ENCODE assay signal across 8 cellular contexts in the genomic region with DNA sequence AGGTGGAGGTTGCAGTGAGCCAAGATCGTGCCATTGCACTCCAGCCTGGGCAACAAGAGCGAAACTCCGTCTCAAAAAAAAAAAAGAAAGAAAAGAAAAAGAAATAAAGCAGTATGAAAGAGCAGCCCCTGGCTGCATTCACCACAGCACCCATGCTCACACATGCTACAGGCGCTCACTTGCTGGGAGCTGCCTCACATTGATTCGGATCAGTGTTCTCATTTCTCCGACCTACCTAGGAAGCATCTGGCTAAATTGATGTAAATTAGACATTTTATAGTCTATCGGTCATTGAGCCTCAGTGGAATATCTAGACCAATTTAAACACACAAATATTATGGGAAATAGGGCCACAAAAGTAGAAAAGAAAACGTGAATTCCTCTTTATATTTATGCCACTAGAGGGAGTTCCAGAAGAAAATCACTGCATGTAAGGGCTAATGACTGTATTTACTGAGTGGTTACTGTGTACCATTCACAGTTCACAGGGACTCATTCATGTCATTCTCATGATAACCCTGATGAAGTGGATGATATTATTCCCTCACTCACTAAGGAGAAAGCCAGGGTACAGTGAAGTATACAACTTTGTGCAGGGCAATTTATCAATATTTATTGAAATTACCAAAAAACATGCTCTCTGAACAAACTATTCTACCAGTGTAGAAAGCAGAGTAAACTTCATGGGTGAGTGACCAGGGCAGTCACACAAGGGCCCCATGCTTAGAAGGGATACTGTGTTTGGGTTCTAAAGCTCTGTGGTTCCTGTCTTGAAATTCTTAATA. TPM values are rescaled to one million over a fixed set of nuclear protein-coding genes. Genes with fewer than 3 reads are reported as not detected.
DNase-seq lines count a peak whose midpoint lies in the region; ATAC-seq, FAIRE-seq and TF ChIP-seq lines count a peak whose summit lies in the region.

No MANE protein-coding gene starts in this region.

- H3K9me3 ChIP-seq in PC-3 (ENCODE audit: low read length), result no peaks in the 10 kb centered on the region
- H3K9me3 ChIP-seq in endothelial cell of umbilical vein (replicated peaks; ENCODE audit: control insufficient read depth, insufficient read depth, low read length), result no peaks in the 10 kb centered on the region
- H3K9me3 ChIP-seq in sigmoid colon, result no peaks in the 10 kb centered on the region

- H3K4me2 ChIP-seq in PC-3 (ENCODE audit: low read length) (no peak overlapping the region), endothelial cell of umbilical vein (ENCODE audit: insufficient read depth, low read length) (no peak overlapping the region)

- H3K36me3 ChIP-seq in PC-3 (ENCODE audit: low read depth, low read length) (no peaks in the 10 kb centered on the region), endothelial cell of umbilical vein (ENCODE audit: control insufficient read depth in 2 of 2, extremely low read depth in 1 of 2, insufficient read depth in 2 of 2, low read length in 2 of 2) (no peaks in the 10 kb centered on the region), sigmoid colon (no peaks in the 10 kb centered on the region)

- TF ChIP-seq CTCF in AG09319 (IDR thresholded peaks at IDR 0.05; ENCODE audit: low read depth, low read length) (peak; percentile 54), PC-3 (conservative IDR thresholded peaks at IDR 0.05; ENCODE audit: low read depth, low read length) (peak; percentile 83), endothelial cell of umbilical vein (IDR thresholded peaks at IDR 0.05; ENCODE audit: extremely low read depth in 1 of 2, insufficient read depth in 1 of 2, low read depth in 1 of 2, low read length in 2 of 2) (peak; percentile 47 to 48), sigmoid colon (IDR thresholded peaks at IDR 0.05) (peak in 3 of 4 experiments; percentile 42 to 55 (median 51))

- CTCF ChIA-PET in PC-3 (lab: Charles Lee), result no interaction called here
- CTCF ChIA-PET in endothelial cell of umbilical vein (lab: Charles Lee), result interaction anchor here (1.7 to 5.3 kb wide), 7 partner anchors 10 to 87 kb away, joined by 5 to 97 read pairs (median 24); a partner anchor contains a TSS

- ATAC-seq in PC-3 (peak; percentile 21), HG03354 (IDR thresholded peaks at IDR 0.05; ENCODE audit: poor library complexity, severe bottlenecking, unreplicated experiment) (no peak), HG03095 (IDR thresholded peaks at IDR 0.05; ENCODE audit: unreplicated experiment) (no peak)

- no peaks in the 10 kb centered on the region for H4K20me1 ChIP-seq in PC-3 (ENCODE audit: low read length)
- H4K20me1 ChIP-seq in endothelial cell of umbilical vein (replicated peaks; ENCODE audit: control insufficient read depth, extremely low read depth, insufficient read depth, low read length), result no peaks in the 10 kb centered on the region

- H3K27me3 ChIP-seq in PC-3 (ENCODE audit: low read length) (no peaks in the 10 kb centered on the region), endothelial cell of umbilical vein (ENCODE audit: control insufficient read depth in 2 of 2, insufficient read depth in 2 of 2, low read length in 2 of 2) (peaks cover 13 to 20% of the 10 kb centered on the region in 2 experiments), sigmoid colon (no peaks in the 10 kb centered on the region)

- intact Hi-C loops in PC-3 (cut with micrococcal nuclease), result loop anchor here (2.0 to 5.0 kb wide), 2 partner anchors 19 to 186 kb away; a partner anchor contains a TSS
- intact Hi-C loops in endothelial cell of umbilical vein (cut with micrococcal nuclease), result loop anchor here (1.0 to 2.0 kb wide), 3 partner anchors 51 to 184 kb away; no protein-coding TSS in a partner anchor
- intact Hi-C loops in sigmoid colon (cut with DNase I), result loop anchor here (2.0 to 5.0 kb wide), 2 partner anchors 19 to 101 kb away; a partner anchor contains a TSS

- dilution Hi-C loops in endothelial cell of umbilical vein (cut with MboI; ENCODE audit: extremely low pct_ligation_motif_present, low sequenced_read_pairs), result no loop called here

- FAIRE-seq in GM18507 (lab: Jason Lieb, UNC) (peak; percentile 80), endothelial cell of umbilical vein (lab: Jason Lieb, UNC) (peak; percentile 78)

- no peak overlapping the region for H3K9ac ChIP-seq in PC-3 (ENCODE audit: low read length)
- no peak overlapping the region for H3K9ac ChIP-seq in endothelial cell of umbilical vein (replicated peaks; ENCODE audit: extremely low read depth, insufficient read depth, low read length)

- H3K9me1 ChIP-seq in endothelial cell of umbilical vein (replicated peaks; ENCODE audit: control insufficient read depth, extremely low read depth, insufficient read depth, low read length), result no peaks in the 10 kb centered on the region

- H3K4me1 ChIP-seq in PC-3 (ENCODE audit: insufficient read depth, low read length), result no peaks in the 10 kb centered on the region; the same call in none of the 2 replicates
- H3K4me1 ChIP-seq in endothelial cell of umbilical vein (ENCODE audit: control insufficient read depth, extremely low read depth, insufficient read depth, low read length), result peaks cover 4% of the 10 kb centered on the region
- peaks cover 0 to 13% (median 8%) of the 10 kb centered on the region in 4 donors for H3K4me1 ChIP-seq in sigmoid colon

- TF ChIP-seq POLR2A in endothelial cell of umbilical vein (IDR thresholded peaks at IDR 0.05; ENCODE audit: low read depth, low read length), result no peak
- TF ChIP-seq POLR2A in sigmoid colon (IDR thresholded peaks at IDR 0.05), result no peak

- BruUV-seq in PC-3 (replicated peaks; lab: Mats Ljungman, UMichigan) (no TSS peak), endothelial cell of umbilical vein (replicated peaks; lab: Mats Ljungman, UMichigan) (no TSS peak)

- 64 to 73% methylated on average over 8 of the region's 8 CpGs for WGBS in sigmoid colon, 2 donors

- H3K4me3 ChIP-seq in PC-3 (ENCODE audit: low read length) (no peak overlapping the region), endothelial cell of umbilical vein (replicated peaks in 1 of 3; ENCODE audit: insufficient read depth in 1 of 3, low read depth in 1 of 3, low read length in 3 of 3) (no peak overlapping the region), sigmoid colon (no peak overlapping the region)

- TF ChIP-seq EP300 in sigmoid colon (IDR thresholded peaks at IDR 0.05), result no peak

- H3K79me2 ChIP-seq in PC-3 (ENCODE audit: low read length) (no peaks in the 10 kb centered on the region), endothelial cell of umbilical vein (ENCODE audit: control insufficient read depth, insufficient read depth, low read length) (no peaks in the 10 kb centered on the region)

- DNase-seq in AG09319 (ENCODE audit: extremely low read depth, low read depth) (no peak), GM18507 (ENCODE audit: extremely low spot score, insufficient read length, low read depth) (no peak), PC-3 (peak; percentile 71), endothelial cell of umbilical vein (ENCODE audit: low read depth, low spot score) (peak; percentile 47), sigmoid colon (no peak), NCI-H187 treated with DMSO at 0.1 percent for 48 hours (lab: John Stamatoyannopoulos, UW) (no peak)

- POLR2A ChIA-PET in PC-3 (lab: Charles Lee; ENCODE audit: unreplicated experiment), result no interaction called here
- POLR2A ChIA-PET in endothelial cell of umbilical vein (lab: Charles Lee), result no interaction called here

- H3K27ac ChIP-seq in PC-3 (ENCODE audit: low read length) (no peak overlapping the region), endothelial cell of umbilical vein (ENCODE audit: insufficient read depth, low read depth, low read length) (no peak overlapping the region), sigmoid colon (no peak overlapping the region)

- H3F3A ChIP-seq in PC-3 (ENCODE audit: low read length, unreplicated experiment), result no peaks in the 10 kb centered on the region

- no peaks in the 10 kb centered on the region for H3K9me2 ChIP-seq in PC-3 (replicated peaks; ENCODE audit: low read length)

- H2AFZ ChIP-seq in PC-3 (ENCODE audit: low read length), result no peak overlapping the region
- no peak overlapping the region for H2AFZ ChIP-seq in endothelial cell of umbilical vein (ENCODE audit: low read depth, low read length)

RNA-seq across cellular contexts. Expression of a gene that starts 5.3 kb away (rescaled TPM):
- total RNA-seq in PC-3 (2014; rRNA removed) (not detected in 2 replicates), endothelial cell of umbilical vein (not detected in 2 replicates), sigmoid colon (not detected)
- polyA plus RNA-seq in endothelial cell of umbilical vein (not detected in 2 replicates), sigmoid colon (under 1 TPM in 1 of 3 donors, not detected in 2; 0.22 TPM)
- not detected in 2 replicates for polyA plus RNA-seq in endothelial cell of umbilical vein (2011; cell fraction: cytosol; rRNA removed)
- polyA plus RNA-seq in endothelial cell of umbilical vein (2011; cell fraction: nucleus; rRNA removed), result not detected in 2 replicates
- polyA plus RNA-seq in endothelial cell of umbilical vein (2012), result not detected in 2 replicates
- polyA minus RNA-seq in endothelial cell of umbilical vein, result not detected in 2 replicates
- polyA minus RNA-seq in endothelial cell of umbilical vein (2011; cell fraction: cytosol; rRNA and poly(A)+ RNA removed), result not detected
- not detected in 2 replicates for polyA minus RNA-seq in endothelial cell of umbilical vein (2011; cell fraction: nucleus; rRNA and poly(A)+ RNA removed)

RNA-seq across cellular contexts. Expression of a gene that starts 18.6 kb away (rescaled TPM):
- 5.5 and 7.0 TPM in 2 replicates for total RNA-seq in PC-3 (2014; rRNA removed)
- total RNA-seq in endothelial cell of umbilical vein, result 50.8 and 52.1 TPM in 2 replicates
- polyA plus RNA-seq in endothelial cell of umbilical vein, result 43.6 and 53.1 TPM in 2 replicates
- 6.9 and 8.4 TPM in 2 replicates for polyA plus RNA-seq in endothelial cell of umbilical vein (2011; cell fraction: cytosol; rRNA removed)
- polyA plus RNA-seq in endothelial cell of umbilical vein (2011; cell fraction: nucleus; rRNA removed), result 224 and 260 TPM in 2 replicates
- 25.6 and 33.6 TPM in 2 replicates for polyA plus RNA-seq in endothelial cell of umbilical vein (2012)
- polyA minus RNA-seq in endothelial cell of umbilical vein, result 44.5 and 53.6 TPM in 2 replicates
- polyA minus RNA-seq in endothelial cell of umbilical vein (2011; cell fraction: cytosol; rRNA and poly(A)+ RNA removed), result 1.5 TPM
- polyA minus RNA-seq in endothelial cell of umbilical vein (2011; cell fraction: nucleus; rRNA and poly(A)+ RNA removed), result 64.6 and 69.9 TPM in 2 replicates
- total RNA-seq in sigmoid colon, result 10 to 100 TPM; 26.5 to 73.9 (median 46.0) TPM
- polyA plus RNA-seq in sigmoid colon, result 10 to 100 TPM in 1 of 3 donors, 1 to 10 TPM in 1, under 1 TPM in 1; 0.92 to 20.6 (median 4.2) TPM

RNA-seq across cellular contexts. Expression of a gene that starts 29.3 kb away (rescaled TPM):
- total RNA-seq in PC-3 (2014; rRNA removed), result not detected in 2 replicates
- total RNA-seq in endothelial cell of umbilical vein, result not detected in 2 replicates
- 0.07 TPM in 1 of 2 replicates, not detected in the other for polyA plus RNA-seq in endothelial cell of umbilical vein
- polyA plus RNA-seq in endothelial cell of umbilical vein (2011; cell fraction: cytosol; rRNA removed), result not detected in 2 replicates
- not detected in 2 replicates for polyA plus RNA-seq in endothelial cell of umbilical vein (2011; cell fraction: nucleus; rRNA removed)
- polyA plus RNA-seq in endothelial cell of umbilical vein (2012), result not detected in 2 replicates
- polyA minus RNA-seq in endothelial cell of umbilical vein, result not detected in 2 replicates
- polyA minus RNA-seq in endothelial cell of umbilical vein (2011; cell fraction: cytosol; rRNA and poly(A)+ RNA removed), result not detected
- polyA minus RNA-seq in endothelial cell of umbilical vein (2011; cell fraction: nucleus; rRNA and poly(A)+ RNA removed), result not detected in 2 replicates
- total RNA-seq in sigmoid colon, result not detected
- polyA plus RNA-seq in sigmoid colon, result under 1 TPM in 1 of 3 donors, not detected in 2; 0.03 TPM

Comparison
In these comparisons a context has a peak if more than half of its experiments do, and no peak if none do; other contexts are left out.
1. DNase-seq: peak in PC-3 (single experiment) and endothelial cell of umbilical vein (single experiment); none in AG09319 (single experiment), GM18507 (single experiment), sigmoid colon (single experiment) and NCI-H187 treated with DMSO at 0.1 percent for 48 hours (single experiment).
2. Peak in every context shown above with its lines, with median percentiles within 50 percentile points of each other: CTCF ChIP-seq.